ENCODE assay signal across 7 cellular contexts in the genomic region with DNA sequence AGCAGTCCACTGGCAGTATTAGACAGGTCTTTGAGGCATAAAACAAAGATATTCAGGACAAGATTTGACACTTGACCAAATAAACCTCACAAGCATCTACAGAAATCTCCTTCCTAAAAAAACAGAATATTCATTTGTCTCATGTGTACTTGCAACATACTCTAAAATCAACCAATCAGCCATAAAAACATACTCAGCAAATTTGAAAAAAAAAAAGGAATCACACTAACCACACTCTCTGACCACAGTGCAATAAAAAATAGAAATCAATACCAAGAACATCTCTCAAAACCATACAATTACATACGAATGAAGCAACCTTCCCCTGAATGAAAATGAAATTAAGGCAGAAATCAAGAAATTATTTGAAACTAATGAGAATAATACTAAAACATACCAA.
"Had no signal": no experiment of that assay in that cellular context is flagged by ENCODE, and none has a peak within 500 bp of the region (broad histone marks: within the 10 kb centered on the region; RNA-seq: fewer than 3 reads in every experiment).

No MANE protein-coding gene starts in this region.

- H3K9ac ChIP-seq: KMS-11 had no signal

- H3K4me3 Mint-ChIP-seq: IgD-negative memory B cell had no signal

- FAIRE-seq: HTR-8/SVneo had no signal

- H3K27ac ChIP-seq: HL-60, KMS-11 had no signal

- H3K27me3 Mint-ChIP-seq: IgD-negative memory B cell had no signal

- H3K4me2 ChIP-seq: KMS-11 had no signal

- H3K27ac Mint-ChIP-seq: IgD-negative memory B cell had no signal

- DNase-seq: Karpas-422, KBM-7, KG1 had no signal

- H3K36me3 Mint-ChIP-seq: IgD-negative memory B cell had no signal
